28 cellular contexts compared by ENCODE assay signal in the genomic region with DNA sequence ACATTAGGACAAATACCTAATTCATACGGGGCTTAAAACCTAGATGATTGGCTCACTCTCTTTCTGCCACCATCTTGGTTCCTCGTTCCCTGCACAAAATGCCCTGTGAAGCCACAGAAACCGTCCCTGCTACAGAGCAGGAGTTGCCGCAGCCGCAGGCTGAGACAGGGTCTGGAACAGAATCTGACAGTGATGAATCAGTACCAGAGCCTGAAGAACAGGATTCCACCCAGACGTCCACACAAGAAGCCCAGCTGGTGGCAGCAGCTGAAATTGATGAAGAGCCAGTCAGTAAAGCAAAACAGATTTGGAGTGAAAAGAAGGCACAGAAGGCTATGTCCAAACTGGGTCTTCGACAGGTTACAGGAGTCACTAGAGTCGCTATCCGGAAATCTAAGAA. TPM values are rescaled to one million over a fixed set of nuclear protein-coding genes. Genes with fewer than 3 reads are reported as not detected.
"Had no signal": no experiment of that assay in that cellular context is flagged by ENCODE, and none has a peak within 500 bp of the region (broad histone marks: within the 10 kb centered on the region; RNA-seq: fewer than 3 reads in every experiment).

No MANE protein-coding gene starts in this region.

- H3K4me3 ChIP-seq: breast epithelium, Peyer's patch, SJSA1 had no signal

- H3K27ac ChIP-seq: breast epithelium, Peyer's patch, RWPE1, SJSA1 had no signal

- DNase-seq: activated CD4-positive, alpha-beta T cell treated with anti-CD3 and anti-CD28 coated beads for 48 hours; activated CD4-positive, alpha-beta T cell treated with anti-CD3 and anti-CD28 coated beads, Interleukin-2, amount 50 U/mL, for 4 hours; activated CD4-positive, CD25-positive, alpha-beta regulatory T cell treated with anti-CD3 and anti-CD28 coated beads, Interleukin-2, amount 50 U/mL, for 72 hours; activated CD8-positive, alpha-beta memory T cell treated with anti-CD3 and anti-CD28 coated beads, Interleukin-2, amount 10 ng/mL, durations not matched to agents 7 days and 5 days; activated effector memory CD4-positive, alpha-beta T cell treated with Interleukin-2 at 50 U/mL for 16 hours; activated naive CD4-positive, alpha-beta T cell; activated T-cell treated with anti-CD3 and anti-CD28 coated beads, Interleukin-2, amount 50 U/mL, for 24 hours; aorta; caudate nucleus; NCI-H1048; NCI-H1930; NCI-H2171; NCI-H2227 treated with DMSO at 0.1 percent for 48 hours; NCI-H446 treated with DMSO at 0.1 percent for 48 hours; NCI-H524 treated with DMSO at 0.1 percent for 48 hours; NCI-H748 treated with DMSO at 0.1 percent for 48 hours; NK-92 treated with Interleukin-12 subunit alpha and Interleukin-12 subunit beta, amount 100 ng/mL, for 24 hours; Peyer's patch; Right ventricle myocardium superior; SW 1271; T-helper 9 cell had no signal

- H3K4me3 Mint-ChIP-seq: activated CD8-positive, alpha-beta memory T cell treated with anti-CD3 and anti-CD28 coated beads, Interleukin-2, amount 10 ng/mL, durations not matched to agents 7 days and 5 days; activated naive CD4-positive, alpha-beta T cell treated with anti-CD3 and anti-CD28 coated beads, Interleukin-2, amount 50 U/mL, for 24 hours; activated T-cell treated with anti-CD3 and anti-CD28 coated beads, Interleukin-2, amount 50 U/mL, for 24 hours; activated T-helper 1 cell treated with anti-CD3 and anti-CD28 coated beads, Interleukin-12 subunit alpha, Interleukin-12 subunit beta, Interleukin-2, Interleukin-4 antibody, amounts not matched to agents 30 ng/mL and 10 ng/mL and 1 ng/mL, durations not matched to agents 14 hours and 24 hours and 36 hours; WTC11 had no signal

- H3K27ac Mint-ChIP-seq: activated CD8-positive, alpha-beta memory T cell treated with anti-CD3 and anti-CD28 coated beads, Interleukin-2, amount 10 ng/mL, durations not matched to agents 7 days and 5 days; activated naive CD4-positive, alpha-beta T cell treated with anti-CD3 and anti-CD28 coated beads, Interleukin-2, amount 50 U/mL, for 24 hours; activated T-cell treated with anti-CD3 and anti-CD28 coated beads, Interleukin-2, amount 50 U/mL, for 24 hours; activated T-helper 1 cell treated with anti-CD3 and anti-CD28 coated beads, Interleukin-12 subunit alpha, Interleukin-12 subunit beta, Interleukin-2, Interleukin-4 antibody, amounts not matched to agents 30 ng/mL and 10 ng/mL and 1 ng/mL, durations not matched to agents 14 hours and 24 hours and 36 hours; WTC11 had no signal

- H3K36me3 Mint-ChIP-seq: activated CD8-positive, alpha-beta memory T cell treated with anti-CD3 and anti-CD28 coated beads, Interleukin-2, amount 10 ng/mL, durations not matched to agents 7 days and 5 days; activated naive CD4-positive, alpha-beta T cell treated with anti-CD3 and anti-CD28 coated beads, Interleukin-2, amount 50 U/mL, for 24 hours; WTC11 had no signal

- H3K4me1 Mint-ChIP-seq: activated CD8-positive, alpha-beta memory T cell treated with anti-CD3 and anti-CD28 coated beads, Interleukin-2, amount 10 ng/mL, durations not matched to agents 7 days and 5 days; activated naive CD4-positive, alpha-beta T cell treated with anti-CD3 and anti-CD28 coated beads, Interleukin-2, amount 50 U/mL, for 24 hours had no signal

- ATAC-seq: activated CD8-positive, alpha-beta memory T cell treated with anti-CD3 and anti-CD28 coated beads, Interleukin-2, amount 10 ng/mL, durations not matched to agents 7 days and 5 days; SK-N-SH treated with all-trans-retinoic acid at 6 μM for 48 hours; WTC11 had no signal

- H3K36me3 ChIP-seq: breast epithelium, Peyer's patch, SJSA1 had no signal

- H3K27me3 ChIP-seq: breast epithelium, Peyer's patch, SJSA1 had no signal

- H3K9me3 Mint-ChIP-seq: activated naive CD4-positive, alpha-beta T cell treated with anti-CD3 and anti-CD28 coated beads, Interleukin-2, amount 50 U/mL, for 24 hours; activated T-cell treated with anti-CD3 and anti-CD28 coated beads, Interleukin-2, amount 50 U/mL, for 24 hours; activated T-helper 1 cell treated with anti-CD3 and anti-CD28 coated beads, Interleukin-12 subunit alpha, Interleukin-12 subunit beta, Interleukin-2, Interleukin-4 antibody, amounts not matched to agents 30 ng/mL and 10 ng/mL and 1 ng/mL, durations not matched to agents 14 hours and 24 hours and 36 hours; WTC11 had no signal

- H3K9me3 ChIP-seq: breast epithelium, Peyer's patch, SJSA1 had no signal

- H3K4me1 ChIP-seq: breast epithelium, Peyer's patch, SJSA1 had no signal

RNA-seq across cellular contexts. Expression of gene TRIM61, which starts 34.3 kb away (rescaled TPM):
- total RNA-seq: SJSA1 had no signal
